ENCODE assay signal across 28 cellular contexts in genomic region chr1:230895452-230895851, GRCh38.
"Had no signal": no experiment of that assay in that cellular context is flagged by ENCODE, and none has a peak within 500 bp of the region (broad histone marks: within the 10 kb centered on the region; RNA-seq: fewer than 3 reads in every experiment).

No MANE protein-coding gene starts in this region.

- H3K27me3 ChIP-seq: ovary, right lobe of liver, sigmoid colon, stomach, thyroid gland, tibial nerve, upper lobe of left lung, vagina had no signal

- H3K9ac ChIP-seq: parathyroid adenoma had no signal

- H3K36me3 ChIP-seq: ovary, right lobe of liver, sigmoid colon, stomach, thoracic aorta, thyroid gland, tibial nerve, upper lobe of left lung, vagina had no signal

- H2AFZ ChIP-seq: parathyroid adenoma had no signal

- DNase-seq: nephron progenitor cell; occipital lobe; ovary; posterior cingulate gyrus; psoas muscle; right cardiac atrium; right lobe of liver; sigmoid colon; small intestine; stimulated activated CD4-positive, alpha-beta T cell treated with anti-CD3 and anti-CD28 coated beads, Interleukin-15, amount 100 ng/mL, for 24 hours; stimulated activated CD4-positive, alpha-beta T cell treated with anti-CD3 and anti-CD28 coated beads, Interleukin-2, amount 100 ng/mL, for 24 hours; stimulated activated CD4-positive, alpha-beta T cell treated with anti-CD3 and anti-CD28 coated beads, Interleukin-2, amount 100 ng/mL, for 48 hours; stimulated activated CD4-positive, alpha-beta T cell treated with anti-CD3 and anti-CD28 coated beads, Interleukin-4, amount 100 ng/mL, for 24 hours; stimulated activated naive B cell treated with anti-CD40 and anti-IgM and Interleukin-4, amounts not matched to agents 10 μg/mL and 1 μg/mL and 100 μg/mL, for 72 hours; stimulated activated naive CD4-positive, alpha-beta T cell treated with Interleukin-2 at 50 U/mL for 16 hours; stomach; thyroid gland; trophoblast cell; upper lobe of left lung had no signal

- H3K79me2 ChIP-seq: parathyroid adenoma had no signal

- H3K4me1 ChIP-seq: parathyroid adenoma, psoas muscle, right lobe of liver, sigmoid colon, thyroid gland, vagina had no signal

- H3K27me3 Mint-ChIP-seq: progenitor cell of endocrine pancreas; stimulated activated naive CD8-positive, alpha-beta T cell treated with anti-CD3 and anti-CD28 coated beads, Interleukin-15, Interleukin-2, amounts not matched to agents 100 ng/mL and 50 ng/mL, for 24 hours had no signal

- H3K27ac ChIP-seq: ovary, parathyroid adenoma, psoas muscle, right lobe of liver, sigmoid colon, stomach, thoracic aorta, thyroid gland, tibial nerve, upper lobe of left lung, vagina had no signal

- H3K36me3 Mint-ChIP-seq: natural killer cell treated with Interleukin-12 subunit alpha and Interleukin-12 subunit beta and Interleukin-15 and Interleukin-18, amount 100 ng/mL, for 72 hours; stimulated activated effector memory CD8-positive, alpha-beta T cell treated with anti-CD3 and anti-CD28 coated beads, Interleukin-12 subunit alpha, Interleukin-12 subunit beta, amount 100 ng/mL, for 72 hours had no signal

- H3K9me3 ChIP-seq: ovary, psoas muscle, right lobe of liver, sigmoid colon, stomach, thoracic aorta, thyroid gland, tibial nerve, upper lobe of left lung, vagina had no signal

- H3K4me3 Mint-ChIP-seq: natural killer cell treated with Interleukin-12 subunit alpha and Interleukin-12 subunit beta and Interleukin-15 and Interleukin-18, amount 100 ng/mL, for 72 hours; nephron progenitor cell; neural crest cell; stimulated activated effector memory CD8-positive, alpha-beta T cell treated with anti-CD3 and anti-CD28 coated beads, Interleukin-12 subunit alpha, Interleukin-12 subunit beta, amount 100 ng/mL, for 72 hours; stimulated activated naive B cell treated with anti-CD40 and anti-IgM and Interleukin-4, amounts not matched to agents 10 μg/mL and 1 μg/mL and 100 μg/mL, for 72 hours; stimulated activated naive CD8-positive, alpha-beta T cell treated with anti-CD3 and anti-CD28 coated beads, Interleukin-15, Interleukin-2, amounts not matched to agents 100 ng/mL and 50 ng/mL, for 24 hours had no signal

- H3K4me1 Mint-ChIP-seq: stimulated activated effector memory CD8-positive, alpha-beta T cell treated with anti-CD3 and anti-CD28 coated beads, Interleukin-12 subunit alpha, Interleukin-12 subunit beta, amount 100 ng/mL, for 72 hours; stimulated activated naive B cell treated with anti-CD40 and anti-IgM and Interleukin-4, amounts not matched to agents 10 μg/mL and 1 μg/mL and 100 μg/mL, for 72 hours had no signal

- H3K27ac Mint-ChIP-seq: natural killer cell treated with Interleukin-12 subunit alpha and Interleukin-12 subunit beta and Interleukin-15 and Interleukin-18, amount 100 ng/mL, for 72 hours; nephron progenitor cell; stimulated activated effector memory CD8-positive, alpha-beta T cell treated with anti-CD3 and anti-CD28 coated beads, Interleukin-12 subunit alpha, Interleukin-12 subunit beta, amount 100 ng/mL, for 72 hours; stimulated activated naive B cell treated with anti-CD40 and anti-IgM and Interleukin-4, amounts not matched to agents 10 μg/mL and 1 μg/mL and 100 μg/mL, for 72 hours; stimulated activated naive CD8-positive, alpha-beta T cell treated with anti-CD3 and anti-CD28 coated beads, Interleukin-15, Interleukin-2, amounts not matched to agents 100 ng/mL and 50 ng/mL, for 24 hours had no signal

- H3K9me3 Mint-ChIP-seq: natural killer cell treated with Interleukin-12 subunit alpha and Interleukin-12 subunit beta and Interleukin-15 and Interleukin-18, amount 100 ng/mL, for 72 hours; nephron progenitor cell; neural crest cell; stimulated activated effector memory CD8-positive, alpha-beta T cell treated with anti-CD3 and anti-CD28 coated beads, Interleukin-12 subunit alpha, Interleukin-12 subunit beta, amount 100 ng/mL, for 72 hours; stimulated activated naive CD8-positive, alpha-beta T cell treated with anti-CD3 and anti-CD28 coated beads, Interleukin-15, Interleukin-2, amounts not matched to agents 100 ng/mL and 50 ng/mL, for 24 hours had no signal

- ATAC-seq: natural killer cell treated with Interleukin-12 subunit alpha and Interleukin-12 subunit beta and Interleukin-15 and Interleukin-18, amount 100 ng/mL, for 72 hours; psoas muscle; right cardiac atrium; right lobe of liver; stimulated activated effector memory CD8-positive, alpha-beta T cell treated with anti-CD3 and anti-CD28 coated beads, Interleukin-12 subunit alpha, Interleukin-12 subunit beta, amount 100 ng/mL, for 72 hours; stimulated activated naive B cell treated with anti-CD40 and anti-IgM and Interleukin-4, amounts not matched to agents 10 μg/mL and 1 μg/mL and 100 μg/mL, for 72 hours had no signal

- H3K4me3 ChIP-seq: ovary, psoas muscle, right lobe of liver, sigmoid colon, stomach, thoracic aorta, thyroid gland, tibial nerve, upper lobe of left lung, vagina had no signal
